ENCODE assay signal across 1 cellular context in genomic region chr22:23803001-23803819, GRCh38.
TF ChIP-seq lines count a peak whose summit lies in the region.

No MANE protein-coding gene starts in this region.

TF ChIP-seq in HEK293T, 16 proteins besides CTCF, POLR2A, EP300 and RAD21 (continued from another document):
- no peak for TF ChIP-seq ARNT (IDR thresholded peaks at IDR 0.05)
- TF ChIP-seq SUZ12 (IDR thresholded peaks at IDR 0.05) = no peak
- no peak for TF ChIP-seq FOXA1 (IDR thresholded peaks at IDR 0.05)
